ENCODE assay signal across 3 cellular contexts in the genomic region with DNA sequence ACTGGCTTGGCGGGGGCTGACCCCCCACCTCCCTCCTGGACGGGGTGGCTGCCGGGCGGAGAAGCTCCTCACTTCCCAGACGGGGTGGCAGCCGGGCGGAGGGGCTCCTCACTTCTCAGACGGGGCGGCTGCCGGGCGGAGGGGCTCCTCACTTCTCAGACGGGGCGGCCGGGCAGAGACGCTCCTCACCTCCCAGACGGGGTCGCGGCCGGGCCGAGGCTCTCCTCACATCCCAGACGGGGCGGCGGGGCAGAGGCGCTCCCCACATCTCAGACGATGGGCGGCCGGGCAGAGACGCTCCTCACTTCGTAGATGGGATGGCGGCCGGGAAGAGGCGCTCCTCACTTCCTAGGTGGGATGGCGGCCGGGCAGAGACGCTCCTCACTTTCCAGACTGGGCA. TPM values are rescaled to one million over a fixed set of nuclear protein-coding genes. Genes with fewer than 3 reads are reported as not detected.
"Had no signal": no experiment of that assay in that cellular context is flagged by ENCODE, and none has a peak within 500 bp of the region (broad histone marks: within the 10 kb centered on the region; RNA-seq: fewer than 3 reads in every experiment).

No MANE protein-coding gene starts in this region.

RNA-seq across cellular contexts. Expression of gene KCNN1, which starts 38.8 kb away (rescaled TPM):
- total RNA-seq: stomach, subcutaneous adipose tissue, upper lobe of right lung had no signal
